In the genomic region with DNA sequence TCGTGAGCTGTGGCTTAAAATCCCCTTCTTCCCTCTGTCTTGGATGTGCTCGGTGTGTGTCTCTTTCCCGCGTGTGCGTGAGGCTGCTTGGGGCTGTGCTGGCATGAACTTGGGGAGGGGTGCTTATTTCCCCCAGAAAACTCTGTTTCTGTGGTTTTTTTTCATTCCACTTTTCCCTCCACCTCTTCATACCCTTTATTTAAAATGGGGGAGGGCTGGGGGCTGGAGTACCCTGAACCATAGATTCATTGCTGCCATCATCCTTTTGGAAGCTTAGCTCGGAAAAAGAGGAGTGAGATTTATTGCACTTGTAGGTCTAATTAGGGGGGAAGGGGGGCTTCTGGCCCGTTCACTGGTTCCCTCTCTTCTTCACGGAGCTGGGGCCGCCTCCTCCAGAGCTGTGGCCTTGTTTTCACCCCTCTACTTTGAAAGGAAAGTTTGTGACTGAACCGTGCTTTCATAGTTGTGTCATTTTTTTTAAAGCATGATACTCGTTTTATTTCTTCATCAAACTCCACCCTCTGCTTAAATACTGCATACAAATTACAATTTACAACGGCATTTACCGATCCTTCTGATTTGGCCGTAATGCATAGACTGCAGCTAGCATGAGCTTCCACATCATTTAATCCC, we compare ENCODE assay signal across 8 cellular contexts. TPM values are rescaled to one million over a fixed set of nuclear protein-coding genes. Genes with fewer than 3 reads are reported as not detected.
DNase-seq lines count a peak whose midpoint lies in the region; ATAC-seq, FAIRE-seq and TF ChIP-seq lines count a peak whose summit lies in the region.

No MANE protein-coding gene starts in this region.

- H3K9me3 Mint-ChIP-seq in T-helper 1 cell treated with Interleukin-12 subunit alpha and Interleukin-12 subunit beta and Interleukin-4 antibody, amounts not matched to agents 30 μg/mL and 1 μg/mL, for 36 hours = no peaks in the 10 kb centered on the region
- H3K9me3 Mint-ChIP-seq in activated T-helper 17 cell treated with anti-CD3 and anti-CD28 coated beads, Interleukin-2, amount 50 U/mL, for 72 hours = no peaks in the 10 kb centered on the region

- H3K27ac Mint-ChIP-seq in T-helper 1 cell treated with Interleukin-12 subunit alpha and Interleukin-12 subunit beta and Interleukin-4 antibody, amounts not matched to agents 30 μg/mL and 1 μg/mL, for 36 hours = peak overlapping the region; percentile 69
- no peak overlapping the region for H3K27ac Mint-ChIP-seq in activated T-helper 17 cell treated with anti-CD3 and anti-CD28 coated beads, Interleukin-2, amount 50 U/mL, for 72 hours

- H3K4me3 ChIP-seq in kidney (ENCODE audit: low read length in 2 of 2) (peak overlapping the region; percentile 64 to 76), stomach smooth muscle (ENCODE audit: low read length in 2 of 2) (peak overlapping the region; percentile 75 to 99)

- H3K36me3 Mint-ChIP-seq in T-helper 1 cell treated with Interleukin-12 subunit alpha and Interleukin-12 subunit beta and Interleukin-4 antibody, amounts not matched to agents 30 μg/mL and 1 μg/mL, for 36 hours (ENCODE audit: low read depth) = peaks cover 7% of the 10 kb centered on the region
- peaks cover 23% of the 10 kb centered on the region for H3K36me3 Mint-ChIP-seq in activated T-helper 17 cell treated with anti-CD3 and anti-CD28 coated beads, Interleukin-2, amount 50 U/mL, for 72 hours (ENCODE audit: low read depth)

- DNase-seq in T-helper 1 cell (no peak), kidney (peak; percentile 58), middle frontal gyrus (ENCODE audit: extremely low spot score, low spot score) (no peak)

- H3K27me3 Mint-ChIP-seq in T-helper 1 cell treated with Interleukin-12 subunit alpha and Interleukin-12 subunit beta and Interleukin-4 antibody, amounts not matched to agents 30 μg/mL and 1 μg/mL, for 36 hours (ENCODE audit: low read depth) = peaks cover 60% of the 10 kb centered on the region
- H3K27me3 Mint-ChIP-seq in activated T-helper 17 cell treated with anti-CD3 and anti-CD28 coated beads, Interleukin-2, amount 50 U/mL, for 72 hours = peaks cover 40% of the 10 kb centered on the region

- intact Hi-C loops in kidney (cut with DNase I) = no loop called here

- peak overlapping the region; percentile 78 for H3K4me3 Mint-ChIP-seq in T-helper 1 cell treated with Interleukin-12 subunit alpha and Interleukin-12 subunit beta and Interleukin-4 antibody, amounts not matched to agents 30 μg/mL and 1 μg/mL, for 36 hours
- H3K4me3 Mint-ChIP-seq in activated T-helper 17 cell treated with anti-CD3 and anti-CD28 coated beads, Interleukin-2, amount 50 U/mL, for 72 hours = peak overlapping the region; percentile 68

- H3K27me3 ChIP-seq in stomach smooth muscle (ENCODE audit: control insufficient read depth in 1 of 2, insufficient read depth in 2 of 2, low read length in 2 of 2) = peaks cover 0 to 4% of the 10 kb centered on the region in 2 donors

- H3K9me3 ChIP-seq in kidney (ENCODE audit: control insufficient read depth in 1 of 2, low read length in 2 of 2) = no peaks in the 10 kb centered on the region
- H3K9me3 ChIP-seq in stomach smooth muscle (ENCODE audit: control insufficient read depth in 2 of 2, low read length in 2 of 2) = no peaks in the 10 kb centered on the region

- H3K27ac ChIP-seq in kidney (ENCODE audit: low read depth in 2 of 2, low read length in 2 of 2) = peak overlapping the region; percentile 80 to 86
- peak overlapping the region; percentile 69 for H3K27ac ChIP-seq in stomach smooth muscle (ENCODE audit: low read length)

- peaks cover 2 to 6% of the 10 kb centered on the region in 2 donors for H3K4me1 ChIP-seq in kidney (ENCODE audit: control insufficient read depth in 1 of 2, insufficient read depth in 1 of 2, low read depth in 1 of 2, low read length in 2 of 2)
- peaks cover 21% of the 10 kb centered on the region for H3K4me1 ChIP-seq in stomach smooth muscle (ENCODE audit: control insufficient read depth, insufficient read depth, low read length)

- FAIRE-seq in kidney (lab: Jason Lieb, UNC) = no peak

- peaks cover 12% of the 10 kb centered on the region for H3K4me1 Mint-ChIP-seq in T-helper 1 cell treated with Interleukin-12 subunit alpha and Interleukin-12 subunit beta and Interleukin-4 antibody, amounts not matched to agents 30 μg/mL and 1 μg/mL, for 36 hours (ENCODE audit: low read depth)
- peaks cover 5% of the 10 kb centered on the region for H3K4me1 Mint-ChIP-seq in activated T-helper 17 cell treated with anti-CD3 and anti-CD28 coated beads, Interleukin-2, amount 50 U/mL, for 72 hours

- H3K9ac ChIP-seq in kidney (ENCODE audit: low read length in 2 of 2) (peak overlapping the region; percentile 74 to 87), stomach smooth muscle (ENCODE audit: low read length in 2 of 2) (peak overlapping the region; percentile 53 to 81)

- TF ChIP-seq CTCF in kidney (IDR thresholded peaks at IDR 0.05; ENCODE audit: borderline replicate concordance, extremely low read depth, insufficient read depth) = no peak

- ATAC-seq in activated T-helper 17 cell treated with anti-CD3 and anti-CD28 coated beads, Interleukin-2, amount 50 U/mL, for 72 hours (replicated peaks) = no peak
- ATAC-seq in HG03108 (IDR thresholded peaks at IDR 0.05; ENCODE audit: unreplicated experiment) = no peak
- no peak for ATAC-seq in GM18519 (IDR thresholded peaks at IDR 0.05; ENCODE audit: low FRiP score, unreplicated experiment)

- H3K36me3 ChIP-seq in kidney (ENCODE audit: control insufficient read depth in 1 of 2, insufficient read depth in 2 of 2, low read length in 2 of 2) (no peaks in the 10 kb centered on the region), stomach smooth muscle (ENCODE audit: control insufficient read depth in 2 of 2, insufficient read depth in 2 of 2, low read length in 2 of 2) (peaks cover 0 to 2% of the 10 kb centered on the region in 2 donors)

RNA-seq across cellular contexts. Expression of a gene that starts 2.8 kb away (rescaled TPM):
- not detected for total RNA-seq in activated T-helper 17 cell treated with anti-CD3 and anti-CD28 coated beads, Interleukin-2, amount 50 U/mL, for 72 hours
- total RNA-seq in kidney = 49.5 TPM
- polyA plus RNA-seq in kidney (ENCODE audit: insufficient read depth, low read depth, low replicate concordance) = 22.8 TPM

RNA-seq across cellular contexts. Expression of a gene that starts 4.8 kb away (rescaled TPM):
- not detected for total RNA-seq in activated T-helper 17 cell treated with anti-CD3 and anti-CD28 coated beads, Interleukin-2, amount 50 U/mL, for 72 hours
- 13.0 TPM for total RNA-seq in kidney
- 16.0 TPM for polyA plus RNA-seq in kidney (ENCODE audit: insufficient read depth, low read depth, low replicate concordance)

Comparison
In these comparisons a context has a peak if more than half of its experiments do, and no peak if none do; other contexts are left out.
1. RNA of a gene that starts 2.8 kb away (total RNA-seq): 49.5 TPM in kidney (single experiment); not detected in activated T-helper 17 cell treated with anti-CD3 and anti-CD28 coated beads, Interleukin-2, amount 50 U/mL, for 72 hours; every median in the first group is over 10 times any median in the second.
2. RNA of a gene that starts 4.8 kb away (total RNA-seq): 13.0 TPM in kidney (single experiment); not detected in activated T-helper 17 cell treated with anti-CD3 and anti-CD28 coated beads, Interleukin-2, amount 50 U/mL, for 72 hours; every median in the first group is over 10 times any median in the second.